23 cellular contexts compared by ENCODE assay signal in genomic region chr3:13323822-13324221, GRCh38.
"Had no signal": no experiment of that assay in that cellular context is flagged by ENCODE, and none has a peak within 500 bp of the region (broad histone marks: within the 10 kb centered on the region; RNA-seq: fewer than 3 reads in every experiment).

No MANE protein-coding gene starts in this region.

- ATAC-seq: activated CD4-positive, alpha-beta T cell treated with anti-CD3 and anti-CD28 coated beads for 36 hours; activated naive CD8-positive, alpha-beta T cell treated with anti-CD3 and anti-CD28 coated beads, Interleukin-2, amount 50 U/mL, for 24 hours; activated T-helper 17 cell treated with anti-CD3 and anti-CD28 coated beads, Interleukin-2, amount 50 U/mL, for 72 hours; left colon; lower lobe of right lung; natural killer cell treated with Interleukin-12 subunit alpha and Interleukin-12 subunit beta and Interleukin-15 and Interleukin-18, amount 100 ng/mL, for 72 hours; WTC11 had no signal

- H3K27ac ChIP-seq: ascending aorta, colonic mucosa, lower lobe of right lung, suprapubic skin, transverse colon, uterus had no signal

- H3K9me3 ChIP-seq: ascending aorta, colonic mucosa, lower lobe of right lung, suprapubic skin, transverse colon, uterus had no signal

- H3K4me1 ChIP-seq: ascending aorta, colonic mucosa, lower lobe of right lung, suprapubic skin, uterus had no signal

- H3K27me3 Mint-ChIP-seq: activated CD4-positive, alpha-beta memory T cell treated with anti-CD3 and anti-CD28 coated beads for 36 hours; activated CD4-positive, alpha-beta T cell treated with anti-CD3 and anti-CD28 coated beads for 36 hours; activated naive CD8-positive, alpha-beta T cell treated with anti-CD3 and anti-CD28 coated beads, Interleukin-2, amount 50 U/mL, for 24 hours; activated T-helper 17 cell treated with anti-CD3 and anti-CD28 coated beads, Interleukin-2, amount 50 U/mL, for 72 hours; central memory CD8-positive, alpha-beta T cell; natural killer cell treated with Interleukin-12 subunit alpha and Interleukin-12 subunit beta and Interleukin-15 and Interleukin-18, amount 100 ng/mL, for 72 hours; stimulated activated naive CD8-positive, alpha-beta T cell treated with anti-CD3 and anti-CD28 coated beads, Interleukin-15, Interleukin-2, amounts not matched to agents 100 ng/mL and 50 ng/mL, for 24 hours had no signal

- H3K27me3 ChIP-seq: ascending aorta, colonic mucosa, suprapubic skin, transverse colon, uterus had no signal

- H3K36me3 ChIP-seq: ascending aorta, colonic mucosa, transverse colon, uterus had no signal

- H3K4me3 ChIP-seq: ascending aorta, colonic mucosa, lower lobe of right lung, suprapubic skin, transverse colon, uterus had no signal

- H3K27ac Mint-ChIP-seq: activated CD4-positive, alpha-beta T cell treated with anti-CD3 and anti-CD28 coated beads for 36 hours; activated naive CD4-positive, alpha-beta T cell treated with anti-CD3 and anti-CD28 coated beads for 36 hours; natural killer cell treated with Interleukin-12 subunit alpha and Interleukin-12 subunit beta and Interleukin-15 and Interleukin-18, amount 100 ng/mL, for 72 hours had no signal

- H3K4me1 Mint-ChIP-seq: activated CD4-positive, alpha-beta T cell treated with anti-CD3 and anti-CD28 coated beads for 36 hours; activated naive CD8-positive, alpha-beta T cell treated with anti-CD3 and anti-CD28 coated beads, Interleukin-2, amount 50 U/mL, for 24 hours; activated T-helper 17 cell treated with anti-CD3 and anti-CD28 coated beads, Interleukin-2, amount 50 U/mL, for 72 hours; central memory CD8-positive, alpha-beta T cell; WTC11 had no signal

- H3K4me3 Mint-ChIP-seq: activated CD4-positive, alpha-beta memory T cell treated with anti-CD3 and anti-CD28 coated beads for 36 hours; activated CD4-positive, alpha-beta T cell treated with anti-CD3 and anti-CD28 coated beads for 36 hours; activated naive CD4-positive, alpha-beta T cell treated with anti-CD3 and anti-CD28 coated beads for 36 hours; activated naive CD8-positive, alpha-beta T cell treated with anti-CD3 and anti-CD28 coated beads, Interleukin-2, amount 50 U/mL, for 24 hours; activated T-helper 17 cell treated with anti-CD3 and anti-CD28 coated beads, Interleukin-2, amount 50 U/mL, for 72 hours; central memory CD8-positive, alpha-beta T cell; natural killer cell treated with Interleukin-12 subunit alpha and Interleukin-12 subunit beta and Interleukin-15 and Interleukin-18, amount 100 ng/mL, for 72 hours; stimulated activated naive CD8-positive, alpha-beta T cell treated with anti-CD3 and anti-CD28 coated beads, Interleukin-15, Interleukin-2, amounts not matched to agents 100 ng/mL and 50 ng/mL, for 24 hours; WTC11 had no signal

- H3K36me3 Mint-ChIP-seq: natural killer cell treated with Interleukin-12 subunit alpha and Interleukin-12 subunit beta and Interleukin-15 and Interleukin-18, amount 100 ng/mL, for 72 hours had no signal

- DNase-seq: activated CD4-positive, alpha-beta memory T cell treated with anti-CD3 and anti-CD28 coated beads for 36 hours; activated CD4-positive, alpha-beta T cell treated with anti-CD3 and anti-CD28 coated beads for 36 hours; activated naive CD4-positive, alpha-beta T cell treated with anti-CD3 and anti-CD28 coated beads for 36 hours; activated naive CD8-positive, alpha-beta T cell treated with anti-CD3 and anti-CD28 coated beads, Interleukin-2, amount 50 U/mL, for 24 hours; colonic mucosa; erythroblast; foreskin melanocyte; glutamatergic neuron; hippocampal formation; islet precursor cell; left colon; lower lobe of right lung; nucleus accumbens; posterior cingulate gyrus; transverse colon; uterus had no signal

- H3K9me3 Mint-ChIP-seq: activated CD4-positive, alpha-beta memory T cell treated with anti-CD3 and anti-CD28 coated beads for 36 hours; activated naive CD4-positive, alpha-beta T cell treated with anti-CD3 and anti-CD28 coated beads for 36 hours; activated naive CD8-positive, alpha-beta T cell treated with anti-CD3 and anti-CD28 coated beads, Interleukin-2, amount 50 U/mL, for 24 hours; activated T-helper 17 cell treated with anti-CD3 and anti-CD28 coated beads, Interleukin-2, amount 50 U/mL, for 72 hours; central memory CD8-positive, alpha-beta T cell; natural killer cell treated with Interleukin-12 subunit alpha and Interleukin-12 subunit beta and Interleukin-15 and Interleukin-18, amount 100 ng/mL, for 72 hours; stimulated activated naive CD8-positive, alpha-beta T cell treated with anti-CD3 and anti-CD28 coated beads, Interleukin-15, Interleukin-2, amounts not matched to agents 100 ng/mL and 50 ng/mL, for 24 hours; WTC11 had no signal
